ENCODE assay signal across 8 cellular contexts in the genomic region with DNA sequence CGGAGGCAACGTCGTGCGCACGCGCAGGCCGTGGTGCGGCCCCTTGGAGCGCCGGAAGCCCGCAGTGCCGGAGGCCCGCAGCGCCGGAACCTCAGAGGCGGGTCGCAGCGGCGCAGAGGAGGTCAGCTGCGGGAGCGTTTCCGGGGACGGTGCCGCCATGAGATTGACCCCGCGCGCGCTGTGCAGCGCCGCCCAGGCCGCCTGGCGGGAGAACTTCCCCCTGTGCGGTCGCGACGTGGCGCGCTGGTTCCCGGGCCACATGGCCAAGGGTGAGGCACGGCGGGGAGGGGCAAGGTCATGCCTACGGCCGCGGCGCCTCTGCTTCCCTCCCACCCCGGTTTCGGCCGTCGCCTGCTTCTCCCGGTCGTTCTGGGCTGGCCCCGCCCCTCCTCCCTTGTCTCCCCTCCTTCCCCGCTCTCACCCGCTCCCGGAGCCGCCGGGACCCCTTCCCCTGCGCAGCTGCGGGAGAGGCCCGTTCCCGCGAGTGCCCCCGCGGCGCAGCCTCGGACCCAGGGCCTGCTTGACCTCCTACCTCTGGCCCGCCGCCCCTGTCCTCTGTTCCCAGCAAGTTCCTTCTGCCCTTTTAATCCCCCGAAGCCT. TPM values are rescaled to one million over a fixed set of nuclear protein-coding genes. Genes with fewer than 3 reads are reported as not detected.
DNase-seq lines count a peak whose midpoint lies in the region; ATAC-seq and TF ChIP-seq lines count a peak whose summit lies in the region.

A gene with protein sequence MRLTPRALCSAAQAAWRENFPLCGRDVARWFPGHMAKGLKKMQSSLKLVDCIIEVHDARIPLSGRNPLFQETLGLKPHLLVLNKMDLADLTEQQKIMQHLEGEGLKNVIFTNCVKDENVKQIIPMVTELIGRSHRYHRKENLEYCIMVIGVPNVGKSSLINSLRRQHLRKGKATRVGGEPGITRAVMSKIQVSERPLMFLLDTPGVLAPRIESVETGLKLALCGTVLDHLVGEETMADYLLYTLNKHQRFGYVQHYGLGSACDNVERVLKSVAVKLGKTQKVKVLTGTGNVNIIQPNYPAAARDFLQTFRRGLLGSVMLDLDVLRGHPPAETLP (plus strand): TSS at position 94 of the 600 bp plus-strand sequence. CDS start 64 bp downstream, at position 158.

- H3K4me3 ChIP-seq in BLaER1 (peak within 1 kb of the TSS; percentile 93), liver (ENCODE audit: low read depth in 1 of 3, low read length in 3 of 3) (peak within 1 kb of the TSS; percentile 82 to 96 (median 91))

- H3K9me3 ChIP-seq in BLaER1 = no peaks in the 10 kb centered on the region
- H3K9me3 ChIP-seq in liver (ENCODE audit: control insufficient read depth in 4 of 4, low read length in 3 of 4) = no peaks in the 10 kb centered on the region

- under 1% methylated on average over 69 of the region's 69 CpGs for WGBS in liver

- peak; percentile 93 for DNase-seq in NCI-H69 (lab: John Stamatoyannopoulos, UW)
- DNase-seq in activated CD4-positive, alpha-beta T cell treated with anti-CD3 and anti-CD28 coated beads, Interleukin-2, amount 50 U/mL, for 1 hour = peak; percentile 92
- peak; percentile 74 to 88 for DNase-seq in dermis microvascular lymphatic vessel endothelial cell (ENCODE audit: low read depth in 2 of 2)
- peak; percentile 95 for DNase-seq in stimulated activated CD4-positive, alpha-beta T cell treated with anti-CD3 and anti-CD28 coated beads, Interleukin-4, amount 100 ng/mL, for 24 hours

- peak within 1 kb of the TSS; percentile 94 for H3K4me2 ChIP-seq in BLaER1

- H3K27me3 ChIP-seq in BLaER1 (no peaks in the 10 kb centered on the region), liver (ENCODE audit: control insufficient read depth in 4 of 4, insufficient read depth in 4 of 4, low read length in 3 of 4) (no peaks in the 10 kb centered on the region)

- H3K27ac ChIP-seq in BLaER1 (peak within 1 kb of the TSS; percentile 98), liver (ENCODE audit: low read depth in 1 of 2, low read length in 2 of 2) (peak within 1 kb of the TSS; percentile 61 to 81)

- TF ChIP-seq POLR2A in GM19193 (IDR thresholded peaks at IDR 0.05; ENCODE audit: extremely low read depth, insufficient read depth, insufficient read length) = peak; percentile 91

- TF ChIP-seq RAD21 in liver (IDR thresholded peaks at IDR 0.05) = peak; percentile 18 to 60

- H3K9ac ChIP-seq in BLaER1 (peak within 1 kb of the TSS; percentile 97), liver (ENCODE audit: low read depth in 1 of 2, low read length in 2 of 2) (peak within 1 kb of the TSS; percentile 24 to 91)

- H4K20me1 ChIP-seq in BLaER1 = peaks cover 39% of the 10 kb centered on the region

- H3K4me1 ChIP-seq in BLaER1 (peaks cover 62% of the 10 kb centered on the region), liver (ENCODE audit: control insufficient read depth in 4 of 4, insufficient read depth in 4 of 4, low read length in 3 of 4) (peaks cover 5 to 12% (median 7%) of the 10 kb centered on the region in 4 donors)

- peak; percentile 73 for ATAC-seq in HG03432 (IDR thresholded peaks at IDR 0.05; ENCODE audit: unreplicated experiment)

- peaks cover 45% of the 10 kb centered on the region for H3K36me3 ChIP-seq in BLaER1
- H3K36me3 ChIP-seq in liver (ENCODE audit: control insufficient read depth in 4 of 4, insufficient read depth in 3 of 4, low read depth in 1 of 4, low read length in 3 of 4) = peaks cover 8 to 24% (median 13%) of the 10 kb centered on the region in 4 donors

- TF ChIP-seq CTCF in liver (IDR thresholded peaks at IDR 0.05; ENCODE audit: low read depth, low read length, missing input control) = peak; percentile 22

TF ChIP-seq in liver, 16 proteins besides CTCF, POLR2A, EP300 and RAD21:
- no peak for TF ChIP-seq JUND (IDR thresholded peaks at IDR 0.05)
- TF ChIP-seq, protein P1, sequence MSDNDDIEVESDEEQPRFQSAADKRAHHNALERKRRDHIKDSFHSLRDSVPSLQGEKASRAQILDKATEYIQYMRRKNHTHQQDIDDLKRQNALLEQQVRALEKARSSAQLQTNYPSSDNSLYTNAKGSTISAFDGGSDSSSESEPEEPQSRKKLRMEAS (IDR thresholded peaks at IDR 0.05) = no peak
- no peak for TF ChIP-seq FOXA1 (IDR thresholded peaks at IDR 0.05)
- TF ChIP-seq SP1 (IDR thresholded peaks at IDR 0.05) = peak; percentile 39
- peak; percentile 9 for TF ChIP-seq NR2F2 (IDR thresholded peaks at IDR 0.05)
- TF ChIP-seq GABPA (IDR thresholded peaks at IDR 0.05 in 1 of 2, conservative IDR thresholded peaks at IDR 0.05 in 1 of 2) = peak; percentile 62 to 93
- TF ChIP-seq, protein P2, sequence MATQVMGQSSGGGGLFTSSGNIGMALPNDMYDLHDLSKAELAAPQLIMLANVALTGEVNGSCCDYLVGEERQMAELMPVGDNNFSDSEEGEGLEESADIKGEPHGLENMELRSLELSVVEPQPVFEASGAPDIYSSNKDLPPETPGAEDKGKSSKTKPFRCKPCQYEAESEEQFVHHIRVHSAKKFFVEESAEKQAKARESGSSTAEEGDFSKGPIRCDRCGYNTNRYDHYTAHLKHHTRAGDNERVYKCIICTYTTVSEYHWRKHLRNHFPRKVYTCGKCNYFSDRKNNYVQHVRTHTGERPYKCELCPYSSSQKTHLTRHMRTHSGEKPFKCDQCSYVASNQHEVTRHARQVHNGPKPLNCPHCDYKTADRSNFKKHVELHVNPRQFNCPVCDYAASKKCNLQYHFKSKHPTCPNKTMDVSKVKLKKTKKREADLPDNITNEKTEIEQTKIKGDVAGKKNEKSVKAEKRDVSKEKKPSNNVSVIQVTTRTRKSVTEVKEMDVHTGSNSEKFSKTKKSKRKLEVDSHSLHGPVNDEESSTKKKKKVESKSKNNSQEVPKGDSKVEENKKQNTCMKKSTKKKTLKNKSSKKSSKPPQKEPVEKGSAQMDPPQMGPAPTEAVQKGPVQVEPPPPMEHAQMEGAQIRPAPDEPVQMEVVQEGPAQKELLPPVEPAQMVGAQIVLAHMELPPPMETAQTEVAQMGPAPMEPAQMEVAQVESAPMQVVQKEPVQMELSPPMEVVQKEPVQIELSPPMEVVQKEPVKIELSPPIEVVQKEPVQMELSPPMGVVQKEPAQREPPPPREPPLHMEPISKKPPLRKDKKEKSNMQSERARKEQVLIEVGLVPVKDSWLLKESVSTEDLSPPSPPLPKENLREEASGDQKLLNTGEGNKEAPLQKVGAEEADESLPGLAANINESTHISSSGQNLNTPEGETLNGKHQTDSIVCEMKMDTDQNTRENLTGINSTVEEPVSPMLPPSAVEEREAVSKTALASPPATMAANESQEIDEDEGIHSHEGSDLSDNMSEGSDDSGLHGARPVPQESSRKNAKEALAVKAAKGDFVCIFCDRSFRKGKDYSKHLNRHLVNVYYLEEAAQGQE (IDR thresholded peaks at IDR 0.05) = peak; percentile 29
- peak in 1 of 2 donors; percentile 27 for TF ChIP-seq EGR1 (IDR thresholded peaks at IDR 0.05; ENCODE audit: low read depth in 2 of 2)
- TF ChIP-seq YY1 (IDR thresholded peaks at IDR 0.05) = peak; percentile 84

RNA-seq across cellular contexts. Expression of the gene that starts here (rescaled TPM):
- total RNA-seq in dermis microvascular lymphatic vessel endothelial cell (37.1 and 43.2 TPM in 2 replicates), liver (10 to 100 TPM; 19.4 to 43.1 TPM)
- 10 to 100 TPM; 33.2 to 70.6 TPM for polyA plus RNA-seq in liver

Comparison
In these comparisons a context has a peak if more than half of its experiments do, and no peak if none do; other contexts are left out.
1. Peak in every context shown above with its lines: DNase-seq, ATAC-seq, H3K4me3 ChIP-seq and H3K27ac ChIP-seq.